Comparison of ENCODE assay signal across 14 cellular contexts in the genomic region with DNA sequence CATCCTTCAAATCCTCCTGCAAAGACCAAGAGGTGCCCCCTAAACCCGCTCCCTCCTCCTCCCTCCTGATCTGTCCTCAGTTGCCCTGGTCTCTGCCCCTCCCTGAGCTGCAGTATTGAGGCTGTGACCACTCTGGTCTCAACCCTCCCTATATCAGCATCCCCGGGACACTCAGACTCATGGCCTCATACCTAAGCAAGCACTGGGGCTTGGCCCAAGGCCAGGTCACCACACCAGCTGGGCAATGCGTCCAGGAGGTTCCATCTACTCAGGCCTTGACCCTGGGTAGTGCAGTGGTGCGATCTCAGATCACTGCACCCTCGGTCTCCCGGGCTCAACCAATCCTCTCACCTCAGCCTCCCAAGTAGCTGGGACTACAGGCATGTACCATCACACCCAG. TPM values are rescaled to one million over a fixed set of nuclear protein-coding genes. Genes with fewer than 3 reads are reported as not detected.
DNase-seq lines count a peak whose midpoint lies in the region; ATAC-seq and TF ChIP-seq lines count a peak whose summit lies in the region.
"Had no signal": no experiment of that assay in that cellular context is flagged by ENCODE, and none has a peak within 500 bp of the region (broad histone marks: within the 10 kb centered on the region; RNA-seq: fewer than 3 reads in every experiment).

No MANE protein-coding gene starts in this region.

- ATAC-seq in effector memory CD8-positive, alpha-beta T cell (replicated peaks), result no peak
- no peak for ATAC-seq in stimulated activated naive B cell treated with anti-CD40 and anti-IgM and Interleukin-4, amounts not matched to agents 10 μg/mL and 1 μg/mL and 100 μg/mL, for 72 hours (replicated peaks)
- ATAC-seq: GM23338, HCT116 had no signal

- no peak overlapping the region for H3K4me3 Mint-ChIP-seq in nephron progenitor cell
- H3K4me3 Mint-ChIP-seq in effector memory CD8-positive, alpha-beta T cell, result no peak overlapping the region
- H3K4me3 Mint-ChIP-seq in stimulated activated naive B cell treated with anti-CD40 and anti-IgM and Interleukin-4, amounts not matched to agents 10 μg/mL and 1 μg/mL and 100 μg/mL, for 72 hours, result no peak overlapping the region
- H3K4me3 Mint-ChIP-seq: CD4-positive, alpha-beta memory T cell; GM23338; H9 had no signal

- peaks cover 4% of the 10 kb centered on the region for H3K27me3 Mint-ChIP-seq in nephron progenitor cell (ENCODE audit: low read depth, poor library complexity)
- peaks cover 0 to 29% of the 10 kb centered on the region in 2 donors for H3K27me3 Mint-ChIP-seq in effector memory CD8-positive, alpha-beta T cell
- H3K27me3 Mint-ChIP-seq in stimulated activated naive B cell treated with anti-CD40 and anti-IgM and Interleukin-4, amounts not matched to agents 10 μg/mL and 1 μg/mL and 100 μg/mL, for 72 hours, result peaks cover 9 to 16% of the 10 kb centered on the region in 2 donors

- TF ChIP-seq CTCF in nephron progenitor cell (IDR thresholded peaks at IDR 0.05) (no peak), Peyer's patch (IDR thresholded peaks at IDR 0.05) (no peak)

- DNase-seq in SHP77 (lab: John Stamatoyannopoulos, UW) (peak; percentile 12 to 34), SJCRH30 (peak; percentile 50 to 58), nephron progenitor cell (no peak), Peyer's patch (no peak)
- no peak for DNase-seq in effector memory CD8-positive, alpha-beta T cell
- no peak for DNase-seq in stimulated activated naive B cell treated with anti-CD40 and anti-IgM and Interleukin-4, amounts not matched to agents 10 μg/mL and 1 μg/mL and 100 μg/mL, for 72 hours
- DNase-seq: C1 segment of cervical spinal cord; CD4-positive, alpha-beta memory T cell; COR-L47; DMS153; DND-41; H9 had no signal

- no peak for TF ChIP-seq POLR2A in Peyer's patch (IDR thresholded peaks at IDR 0.05)

- H3K36me3 ChIP-seq in SJCRH30 (no peaks in the 10 kb centered on the region), Peyer's patch (no peaks in the 10 kb centered on the region)

- H3K9me3 ChIP-seq in SJCRH30 (replicated peaks), result no peaks in the 10 kb centered on the region
- no peaks in the 10 kb centered on the region for H3K9me3 ChIP-seq in Peyer's patch

- no peaks in the 10 kb centered on the region for H3K36me3 Mint-ChIP-seq in nephron progenitor cell (ENCODE audit: low read depth)
- H3K36me3 Mint-ChIP-seq in effector memory CD8-positive, alpha-beta T cell (ENCODE audit: insufficient read depth), result peaks cover 3% of the 10 kb centered on the region
- no peaks in the 10 kb centered on the region for H3K36me3 Mint-ChIP-seq in stimulated activated naive B cell treated with anti-CD40 and anti-IgM and Interleukin-4, amounts not matched to agents 10 μg/mL and 1 μg/mL and 100 μg/mL, for 72 hours
- H3K36me3 Mint-ChIP-seq: CD4-positive, alpha-beta memory T cell had no signal

- H3K27ac ChIP-seq in SJCRH30 (no peak overlapping the region), Peyer's patch (no peak overlapping the region)

- peak overlapping the region; percentile 29 for H3K27ac Mint-ChIP-seq in nephron progenitor cell
- no peak overlapping the region for H3K27ac Mint-ChIP-seq in effector memory CD8-positive, alpha-beta T cell
- H3K27ac Mint-ChIP-seq in stimulated activated naive B cell treated with anti-CD40 and anti-IgM and Interleukin-4, amounts not matched to agents 10 μg/mL and 1 μg/mL and 100 μg/mL, for 72 hours, result no peak overlapping the region
- H3K27ac Mint-ChIP-seq: GM23338, H9 had no signal

- peaks cover 29% of the 10 kb centered on the region for H3K4me1 ChIP-seq in SJCRH30
- no peaks in the 10 kb centered on the region for H3K4me1 ChIP-seq in Peyer's patch

- H3K4me1 Mint-ChIP-seq in nephron progenitor cell, result peaks cover 19% of the 10 kb centered on the region
- peaks cover 0 to 2% of the 10 kb centered on the region in 2 donors for H3K4me1 Mint-ChIP-seq in effector memory CD8-positive, alpha-beta T cell (ENCODE audit: low read depth in 2 of 2)
- H3K4me1 Mint-ChIP-seq in stimulated activated naive B cell treated with anti-CD40 and anti-IgM and Interleukin-4, amounts not matched to agents 10 μg/mL and 1 μg/mL and 100 μg/mL, for 72 hours, result no peaks in the 10 kb centered on the region
- H3K4me1 Mint-ChIP-seq: GM23338, H9 had no signal

- H3K9me3 Mint-ChIP-seq in nephron progenitor cell, result no peaks in the 10 kb centered on the region
- H3K9me3 Mint-ChIP-seq in effector memory CD8-positive, alpha-beta T cell, result no peaks in the 10 kb centered on the region
- no peaks in the 10 kb centered on the region for H3K9me3 Mint-ChIP-seq in stimulated activated naive B cell treated with anti-CD40 and anti-IgM and Interleukin-4, amounts not matched to agents 10 μg/mL and 1 μg/mL and 100 μg/mL, for 72 hours
- H3K9me3 Mint-ChIP-seq: CD4-positive, alpha-beta memory T cell; H9 had no signal

- H3K27me3 ChIP-seq in SJCRH30 (no peaks in the 10 kb centered on the region), Peyer's patch (no peaks in the 10 kb centered on the region)

- H3K4me3 ChIP-seq in SJCRH30 (no peak overlapping the region), Peyer's patch (no peak overlapping the region)
- H3K4me3 ChIP-seq: GM23338 had no signal

RNA-seq across cellular contexts. Expression of a gene that starts 9.8 kb away (rescaled TPM):
- total RNA-seq in SJCRH30 (2014; rRNA removed; shearing (Covaris generic)), result 0.06 and 0.10 TPM in 2 replicates
- 10 to 100 TPM in 1 of 4 donors, 1 to 10 TPM in 2, under 1 TPM in 1; 0.80 to 10.3 (median 2.2) TPM for total RNA-seq in Peyer's patch
- total RNA-seq: CD4-positive, alpha-beta memory T cell had no signal

RNA-seq across cellular contexts. Expression of a gene that starts 24.4 kb away (rescaled TPM):
- 8.4 and 10.7 TPM in 2 replicates for total RNA-seq in SJCRH30 (2014; rRNA removed; shearing (Covaris generic))
- not detected for total RNA-seq in Peyer's patch

RNA-seq across cellular contexts. Expression of a gene that starts 46.9 kb away (rescaled TPM):
- total RNA-seq in SJCRH30 (2014; rRNA removed; shearing (Covaris generic)), result 267 and 269 TPM in 2 replicates
- total RNA-seq in Peyer's patch, result 100 to 1,000 TPM in 3 of 4 donors, 10 to 100 TPM in 1; 44.6 to 145 (median 126) TPM

Comparison
In these comparisons a context has a peak if more than half of its experiments do, and no peak if none do; other contexts are left out.
1. DNase-seq: peak in SHP77 (2 of 2) and SJCRH30 (2 of 2); none in nephron progenitor cell (single experiment), effector memory CD8-positive, alpha-beta T cell (0 of 3), stimulated activated naive B cell treated with anti-CD40 and anti-IgM and Interleukin-4, amounts not matched to agents 10 μg/mL and 1 μg/mL and 100 μg/mL, for 72 hours (single experiment) and Peyer's patch (0 of 3).